Comparison of ENCODE assay signal across 8 cellular contexts in genomic region chr3:187012609-187013051, GRCh38.
DNase-seq lines count a peak whose midpoint lies in the region; ATAC-seq lines count a peak whose summit lies in the region.

No MANE protein-coding gene starts in this region.

- ATAC-seq in HG03175 (IDR thresholded peaks at IDR 0.05; ENCODE audit: unreplicated experiment) (peak; percentile 25), right cardiac atrium (peak in 1 of 2 donors; percentile 20), HG03439 (IDR thresholded peaks at IDR 0.05; ENCODE audit: unreplicated experiment) (no peak)
- ATAC-seq in stimulated activated effector memory CD8-positive, alpha-beta T cell treated with anti-CD3 and anti-CD28 coated beads, Interleukin-12 subunit alpha, Interleukin-12 subunit beta, amount 100 ng/mL, for 72 hours: peak; percentile 58

- intact Hi-C loops in right cardiac atrium (cut with DNase I): loop anchor here in 1 of 4 donors (10.0 kb wide), 1 partner anchor 78 kb away; the partner anchor contains the start of gene ST6GAL1

- peaks cover 3% of the 10 kb centered on the region for H3K9me3 Mint-ChIP-seq in stimulated activated effector memory CD8-positive, alpha-beta T cell treated with anti-CD3 and anti-CD28 coated beads, Interleukin-12 subunit alpha, Interleukin-12 subunit beta, amount 100 ng/mL, for 72 hours

- peak; percentile 78 for DNase-seq in activated CD8-positive, alpha-beta memory T cell treated with anti-CD3 and anti-CD28 coated beads for 24 hours
- DNase-seq in right cardiac atrium: no peak
- peak in 1 of 2 donors; percentile 49 for DNase-seq in stimulated activated effector memory CD8-positive, alpha-beta T cell treated with anti-CD3 and anti-CD28 coated beads, Interleukin-12 subunit alpha, Interleukin-12 subunit beta, amount 100 ng/mL, for 72 hours (ENCODE audit: low spot score in 2 of 2)
- DNase-seq in hypothalamus (lab: John Stamatoyannopoulos, UW): no peak
- DNase-seq in NCI-H2081 treated with DMSO at 0.1 percent for 48 hours (lab: John Stamatoyannopoulos, UW): no peak
- DNase-seq in UCSD-AML1 (lab: John Stamatoyannopoulos, UW; ENCODE audit: unreplicated experiment): no peak

- no peaks in the 10 kb centered on the region for H3K27me3 ChIP-seq in right cardiac atrium (ENCODE audit: control insufficient read depth, insufficient read depth)

- no peaks in the 10 kb centered on the region for H3K9me3 ChIP-seq in right cardiac atrium (ENCODE audit: control insufficient read depth, low read length)

- H3K27ac ChIP-seq in right cardiac atrium (ENCODE audit: low read length): peak overlapping the region; percentile 66

- H3K4me1 ChIP-seq in right cardiac atrium (ENCODE audit: control insufficient read depth, insufficient read depth, low read length): peaks cover 16% of the 10 kb centered on the region

- peak overlapping the region; percentile 56 for H3K4me3 Mint-ChIP-seq in stimulated activated effector memory CD8-positive, alpha-beta T cell treated with anti-CD3 and anti-CD28 coated beads, Interleukin-12 subunit alpha, Interleukin-12 subunit beta, amount 100 ng/mL, for 72 hours

- peaks cover 61% of the 10 kb centered on the region for H3K4me1 Mint-ChIP-seq in stimulated activated effector memory CD8-positive, alpha-beta T cell treated with anti-CD3 and anti-CD28 coated beads, Interleukin-12 subunit alpha, Interleukin-12 subunit beta, amount 100 ng/mL, for 72 hours

- H3K27ac Mint-ChIP-seq in stimulated activated effector memory CD8-positive, alpha-beta T cell treated with anti-CD3 and anti-CD28 coated beads, Interleukin-12 subunit alpha, Interleukin-12 subunit beta, amount 100 ng/mL, for 72 hours: peak overlapping the region; percentile 82

- H3K36me3 Mint-ChIP-seq in stimulated activated effector memory CD8-positive, alpha-beta T cell treated with anti-CD3 and anti-CD28 coated beads, Interleukin-12 subunit alpha, Interleukin-12 subunit beta, amount 100 ng/mL, for 72 hours: peaks cover 34% of the 10 kb centered on the region

- H3K4me3 ChIP-seq in right cardiac atrium (ENCODE audit: low read length): no peak overlapping the region

- 36% methylated on average over 7 of the region's 7 CpGs for WGBS in right cardiac atrium
